Comparison of ENCODE assay signal across 10 cellular contexts in the genomic region with DNA sequence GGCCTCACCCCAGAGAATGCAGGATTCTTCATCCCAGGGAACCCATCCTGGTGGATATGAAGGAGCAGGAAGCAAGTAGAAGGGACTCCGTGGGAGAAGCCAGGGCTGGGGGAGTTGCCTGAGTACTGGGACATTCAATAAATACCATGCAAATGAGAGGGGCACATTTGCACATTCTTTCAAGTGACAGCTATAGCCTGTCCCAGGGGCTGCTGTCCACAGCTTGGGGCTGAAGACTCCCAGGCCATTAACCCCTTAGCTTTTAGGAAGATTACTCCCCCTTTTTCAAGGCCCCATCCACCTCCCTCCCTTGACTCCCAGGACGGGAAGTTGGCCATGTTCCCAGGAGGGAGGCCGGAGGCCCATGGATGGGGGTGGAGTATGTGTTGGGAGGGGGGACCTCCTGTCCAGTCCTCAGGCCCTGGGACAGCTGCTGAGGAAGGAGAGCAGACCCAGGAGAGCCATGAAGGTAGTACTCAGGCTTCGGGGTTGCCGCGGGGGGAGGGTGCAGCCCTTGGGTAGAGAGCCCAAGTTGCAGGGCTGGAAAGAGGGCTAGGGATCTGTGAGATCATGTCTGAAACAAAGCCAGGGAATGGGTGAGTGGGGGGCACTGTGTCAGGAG. TPM values are rescaled to one million over a fixed set of nuclear protein-coding genes. Genes with fewer than 3 reads are reported as not detected.
DNase-seq lines count a peak whose midpoint lies in the region; ATAC-seq and TF ChIP-seq lines count a peak whose summit lies in the region.
"Had no signal": no experiment of that assay in that cellular context is flagged by ENCODE, and none has a peak within 500 bp of the region (broad histone marks: within the 10 kb centered on the region; RNA-seq: fewer than 3 reads in every experiment).

No MANE protein-coding gene starts in this region.

- peaks cover 38% of the 10 kb centered on the region for H3K4me1 Mint-ChIP-seq in activated T-cell treated with anti-CD3 and anti-CD28 coated beads, Interleukin-2, amount 50 U/mL, for 24 hours (ENCODE audit: low read depth)
- H3K4me1 Mint-ChIP-seq in stimulated activated naive CD8-positive, alpha-beta T cell treated with anti-CD3 and anti-CD28 coated beads, Interleukin-15, amount 100 ng/mL, for 72 hours: peaks cover 69% of the 10 kb centered on the region
- H3K4me1 Mint-ChIP-seq in stimulated activated memory B cell treated with anti-CD40 and anti-IgM and Interleukin-4, amounts not matched to agents 10 μg/mL and 1 μg/mL and 100 μg/mL, for 72 hours: peaks cover 22% of the 10 kb centered on the region

- peak overlapping the region in 50 of 59 donors; percentile 0 to 94 (median 74) for H3K4me3 ChIP-seq in dorsolateral prefrontal cortex

- TF ChIP-seq CTCF in dorsolateral prefrontal cortex (IDR thresholded peaks at IDR 0.05 in 54 of 56, conservative IDR thresholded peaks at IDR 0.05 in 2 of 56; ENCODE audit: low read depth in 1 of 56, partially characterized antibody in 56 of 56): peak in 4 of 56 donors; percentile 3 to 11 (median 6)

- intact Hi-C loops in dorsolateral prefrontal cortex (cut with DNase I): loop anchor here in 1 of 2 donors (2.0 kb wide), 1 partner anchor 42 kb away; a partner anchor contains a TSS

- no peaks in the 10 kb centered on the region for H3K9me3 Mint-ChIP-seq in activated T-cell treated with anti-CD3 and anti-CD28 coated beads, Interleukin-2, amount 50 U/mL, for 24 hours
- no peaks in the 10 kb centered on the region for H3K9me3 Mint-ChIP-seq in stimulated activated naive CD8-positive, alpha-beta T cell treated with anti-CD3 and anti-CD28 coated beads, Interleukin-15, amount 100 ng/mL, for 72 hours
- H3K9me3 Mint-ChIP-seq in stimulated activated memory B cell treated with anti-CD40 and anti-IgM and Interleukin-4, amounts not matched to agents 10 μg/mL and 1 μg/mL and 100 μg/mL, for 72 hours: no peaks in the 10 kb centered on the region

- H3K4me3 Mint-ChIP-seq in activated T-cell treated with anti-CD3 and anti-CD28 coated beads, Interleukin-2, amount 50 U/mL, for 24 hours: no peak overlapping the region
- peak overlapping the region in 1 of 2 donors; percentile 59 for H3K4me3 Mint-ChIP-seq in stimulated activated naive CD8-positive, alpha-beta T cell treated with anti-CD3 and anti-CD28 coated beads, Interleukin-15, amount 100 ng/mL, for 72 hours
- no peak overlapping the region for H3K4me3 Mint-ChIP-seq in stimulated activated memory B cell treated with anti-CD40 and anti-IgM and Interleukin-4, amounts not matched to agents 10 μg/mL and 1 μg/mL and 100 μg/mL, for 72 hours

- peak overlapping the region; percentile 92 to 100 (median 99) for H3K27ac ChIP-seq in dorsolateral prefrontal cortex
- H3K27ac ChIP-seq: neutrophil had no signal

- peak overlapping the region; percentile 53 for H3K27ac Mint-ChIP-seq in activated T-cell treated with anti-CD3 and anti-CD28 coated beads, Interleukin-2, amount 50 U/mL, for 24 hours
- peak overlapping the region in 1 of 2 donors; percentile 23 for H3K27ac Mint-ChIP-seq in stimulated activated naive CD8-positive, alpha-beta T cell treated with anti-CD3 and anti-CD28 coated beads, Interleukin-15, amount 100 ng/mL, for 72 hours
- H3K27ac Mint-ChIP-seq in stimulated activated memory B cell treated with anti-CD40 and anti-IgM and Interleukin-4, amounts not matched to agents 10 μg/mL and 1 μg/mL and 100 μg/mL, for 72 hours: no peak overlapping the region

- no peaks in the 10 kb centered on the region for H3K36me3 Mint-ChIP-seq in activated T-cell treated with anti-CD3 and anti-CD28 coated beads, Interleukin-2, amount 50 U/mL, for 24 hours (ENCODE audit: low read depth)
- H3K36me3 Mint-ChIP-seq in stimulated activated memory B cell treated with anti-CD40 and anti-IgM and Interleukin-4, amounts not matched to agents 10 μg/mL and 1 μg/mL and 100 μg/mL, for 72 hours: no peaks in the 10 kb centered on the region

- DNase-seq in activated T-cell treated with anti-CD3 and anti-CD28 coated beads, Interleukin-2, amount 50 U/mL, for 24 hours: no peak
- DNase-seq in activated T-cell treated with anti-CD3 and anti-CD28 coated beads for 4 hours (no peak), dorsolateral prefrontal cortex (peak in 3 of 10 donors; percentile 8 to 25 (median 19)), medulla oblongata (ENCODE audit: extremely low spot score) (peak; percentile 50), ureter (ENCODE audit: low spot score) (peak; percentile 78)
- DNase-seq in stimulated activated naive CD8-positive, alpha-beta T cell treated with anti-CD3 and anti-CD28 coated beads, Interleukin-15, amount 100 ng/mL, for 72 hours: no peak
- DNase-seq in stimulated activated CD4-positive, alpha-beta T cell treated with anti-CD3 and anti-CD28 coated beads, Interleukin-12 subunit alpha, Interleukin-12 subunit beta, amount 100 ng/mL, for 4 hours: no peak
- DNase-seq: DND-41 had no signal

- H3K27me3 Mint-ChIP-seq in activated T-cell treated with anti-CD3 and anti-CD28 coated beads, Interleukin-2, amount 50 U/mL, for 24 hours: peaks cover 4% of the 10 kb centered on the region
- H3K27me3 Mint-ChIP-seq in stimulated activated naive CD8-positive, alpha-beta T cell treated with anti-CD3 and anti-CD28 coated beads, Interleukin-15, amount 100 ng/mL, for 72 hours: peaks cover 26% of the 10 kb centered on the region
- H3K27me3 Mint-ChIP-seq in stimulated activated memory B cell treated with anti-CD40 and anti-IgM and Interleukin-4, amounts not matched to agents 10 μg/mL and 1 μg/mL and 100 μg/mL, for 72 hours: no peaks in the 10 kb centered on the region

- no peaks in the 10 kb centered on the region for H3K27me3 ChIP-seq in dorsolateral prefrontal cortex

- no peak for ATAC-seq in stimulated activated naive CD8-positive, alpha-beta T cell treated with anti-CD3 and anti-CD28 coated beads, Interleukin-15, amount 100 ng/mL, for 72 hours
- no peak for ATAC-seq in stimulated activated memory B cell treated with anti-CD40 and anti-IgM and Interleukin-4, amounts not matched to agents 10 μg/mL and 1 μg/mL and 100 μg/mL, for 72 hours

RNA-seq across cellular contexts. Expression of a gene that starts 1.0 kb away (rescaled TPM):
- total RNA-seq in dorsolateral prefrontal cortex (100 to 1,000 TPM in 57 of 120 experiments, 10 to 100 TPM in 63; 51.8 to 194 (median 96.4) TPM), ureter (198 TPM)

RNA-seq across cellular contexts. Expression of a gene that starts 30.3 kb away (rescaled TPM):
- total RNA-seq in dorsolateral prefrontal cortex: 100 to 1,000 TPM in 119 of 120 experiments, 10 to 100 TPM in 1; 74.6 to 263 (median 181) TPM
- 66.6 TPM for total RNA-seq in ureter

RNA-seq across cellular contexts. Expression of a gene that starts 42.6 kb away (rescaled TPM):
- total RNA-seq in dorsolateral prefrontal cortex (100 to 1,000 TPM; 207 to 375 (median 283) TPM), ureter (474 TPM)

RNA-seq across cellular contexts. Expression of a gene that starts 48.6 kb away (rescaled TPM):
- total RNA-seq in dorsolateral prefrontal cortex: 10 to 100 TPM in 119 of 120 experiments, 1 to 10 TPM in 1; 9.9 to 54.8 (median 21.6) TPM
- total RNA-seq in ureter: 133 TPM

RNA-seq across cellular contexts. Expression of a gene that starts 54.4 kb away (rescaled TPM):
- total RNA-seq in dorsolateral prefrontal cortex: under 1 TPM in 4 of 120 experiments, not detected in 116; 0.20 to 0.47 (median 0.30) TPM
- 0.18 TPM for total RNA-seq in ureter

Comparison
In these comparisons a context has a peak if more than half of its experiments do, and no peak if none do; other contexts are left out.
1. DNase-seq: peak in medulla oblongata (single experiment) and ureter (single experiment); none in activated T-cell treated with anti-CD3 and anti-CD28 coated beads, Interleukin-2, amount 50 U/mL, for 24 hours (single experiment), activated T-cell treated with anti-CD3 and anti-CD28 coated beads for 4 hours (single experiment), stimulated activated naive CD8-positive, alpha-beta T cell treated with anti-CD3 and anti-CD28 coated beads, Interleukin-15, amount 100 ng/mL, for 72 hours (0 of 2) and stimulated activated CD4-positive, alpha-beta T cell treated with anti-CD3 and anti-CD28 coated beads, Interleukin-12 subunit alpha, Interleukin-12 subunit beta, amount 100 ng/mL, for 4 hours (single experiment).